35 cellular contexts compared by ENCODE assay signal in the genomic region with DNA sequence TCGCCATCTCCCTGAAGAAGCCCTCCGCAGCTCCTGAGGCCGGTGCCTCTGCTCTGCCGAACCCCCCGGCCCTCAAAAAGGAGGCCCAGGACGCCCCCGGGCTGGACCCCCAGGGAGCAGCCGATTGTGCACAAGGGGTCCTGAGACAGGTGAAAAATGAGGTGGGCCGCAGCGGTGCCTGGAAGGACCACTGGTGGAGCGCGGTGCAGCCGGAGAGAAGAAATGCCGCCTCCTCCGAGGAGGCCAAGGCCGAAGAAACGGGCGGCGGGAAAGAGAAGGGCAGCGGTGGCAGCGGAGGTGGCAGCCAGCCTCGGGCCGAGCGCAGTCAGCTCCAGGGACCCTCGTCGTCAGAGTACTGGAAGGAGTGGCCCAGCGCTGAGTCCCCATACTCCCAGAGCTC.
"Had no signal": no experiment of that assay in that cellular context is flagged by ENCODE, and none has a peak within 500 bp of the region (broad histone marks: within the 10 kb centered on the region; RNA-seq: fewer than 3 reads in every experiment).

No MANE protein-coding gene starts in this region.

- H3K36me3 ChIP-seq: MG63 had no signal

- H3K27me3 ChIP-seq: MG63 had no signal

- H3K9me3 ChIP-seq: MG63 had no signal

- H3K9ac ChIP-seq: KMS-11 had no signal

- H3K4me2 ChIP-seq: KMS-11 had no signal

- H3K27ac ChIP-seq: KMS-11 had no signal

- DNase-seq: Karpas-422, Kasumi-1, MG63, MM.1S, MV-4-11, NCI-H1048, NCI-H1092, NCI-H1092 treated with DMSO at 0.1 percent for 48 hours, NCI-H1105, NCI-H1105 treated with DMSO at 0.1 percent for 48 hours, NCI-H1417, NCI-H1417 treated with DMSO at 0.1 percent for 48 hours, NCI-H1436, NCI-H1436 treated with DMSO at 0.1 percent for 48 hours, NCI-H146, NCI-H1694, NCI-H1694 treated with DMSO at 0.1 percent for 48 hours, NCI-H187, NCI-H187 treated with DMSO at 0.1 percent for 48 hours, NCI-H1930, NCI-H2029, NCI-H2029 treated with DMSO at 0.1 percent for 48 hours, NCI-H2081, NCI-H2081 treated with DMSO at 0.1 percent for 48 hours, NCI-H2107, NCI-H2171, NCI-H2171 treated with DMSO at 0.1 percent for 48 hours, NCI-H2227 treated with DMSO at 0.1 percent for 48 hours, NCI-H226, NCI-H345, NCI-H446, NCI-H446 treated with DMSO at 0.1 percent for 48 hours, NCI-H510A, NCI-H510A treated with DMSO at 0.1 percent for 48 hours had no signal

- H3K4me3 ChIP-seq: MG63 had no signal
